In genomic region chr17:73835605-73836004, GRCh38 we compare ENCODE assay signal across 17 cellular contexts.
DNase-seq lines count a peak whose midpoint lies in the region; ATAC-seq and TF ChIP-seq lines count a peak whose summit lies in the region.
"Had no signal": no experiment of that assay in that cellular context is flagged by ENCODE, and none has a peak within 500 bp of the region (broad histone marks: within the 10 kb centered on the region; RNA-seq: fewer than 3 reads in every experiment).

No MANE protein-coding gene starts in this region.

- peaks cover 10% of the 10 kb centered on the region for H3K4me1 Mint-ChIP-seq in T-helper 2 cell treated with Interferon-gamma antibody and Interleukin-4, amounts not matched to agents 5 μg/mL and 100 μg/mL, for 36 hours (ENCODE audit: low read depth)
- H3K4me1 Mint-ChIP-seq in activated naive CD8-positive, alpha-beta T cell treated with anti-CD3 and anti-CD28 coated beads for 36 hours = peaks cover 14% of the 10 kb centered on the region
- peaks cover 15% of the 10 kb centered on the region for H3K4me1 Mint-ChIP-seq in activated naive CD8-positive, alpha-beta T cell treated with anti-CD3 and anti-CD28 coated beads, Interleukin-2, amount 50 U/mL, for 24 hours
- H3K4me1 Mint-ChIP-seq in activated CD4-positive, alpha-beta memory T cell treated with anti-CD3 and anti-CD28 coated beads, Interleukin-2, amount 10 ng/mL, durations not matched to agents 7 days and 5 days = peaks cover 14% of the 10 kb centered on the region
- peaks cover 16% of the 10 kb centered on the region for H3K4me1 Mint-ChIP-seq in type B pancreatic cell (ENCODE audit: unreplicated experiment)
- H3K4me1 Mint-ChIP-seq: IgD-negative memory B cell had no signal

- no peak for TF ChIP-seq CTCF in type B pancreatic cell (conservative IDR thresholded peaks at IDR 0.05)

- H3K27ac Mint-ChIP-seq in T-helper 2 cell treated with Interferon-gamma antibody and Interleukin-4, amounts not matched to agents 5 μg/mL and 100 μg/mL, for 36 hours = peak overlapping the region; percentile 17
- H3K27ac Mint-ChIP-seq in activated naive CD8-positive, alpha-beta T cell treated with anti-CD3 and anti-CD28 coated beads for 36 hours = peak overlapping the region; percentile 12
- no peak overlapping the region for H3K27ac Mint-ChIP-seq in activated naive CD8-positive, alpha-beta T cell treated with anti-CD3 and anti-CD28 coated beads, Interleukin-2, amount 50 U/mL, for 24 hours
- H3K27ac Mint-ChIP-seq in activated CD4-positive, alpha-beta memory T cell treated with anti-CD3 and anti-CD28 coated beads, Interleukin-2, amount 10 ng/mL, durations not matched to agents 7 days and 5 days = peak overlapping the region; percentile 15
- peak overlapping the region; percentile 20 for H3K27ac Mint-ChIP-seq in type B pancreatic cell

- no peak for ATAC-seq in activated naive CD8-positive, alpha-beta T cell treated with anti-CD3 and anti-CD28 coated beads, Interleukin-2, amount 50 U/mL, for 24 hours
- ATAC-seq: GM12878 had no signal

- CTCF ChIA-PET in activated CD4-positive, alpha-beta memory T cell treated with anti-CD3 and anti-CD28 coated beads, Interleukin-2, amount 10 ng/mL, durations not matched to agents 7 days and 5 days (lab: Charles Lee) = no interaction called here

- DNase-seq in T-helper 2 cell treated with Interferon-gamma antibody and Interleukin-4, amounts not matched to agents 5 μg/mL and 100 μg/mL, for 36 hours (ENCODE audit: low spot score) = no peak
- DNase-seq in T-helper 2 cell (no peak), type B pancreatic cell (ENCODE audit: extremely low spot score, unreplicated experiment) (no peak), GF-D8 (lab: John Stamatoyannopoulos, UW) (no peak), activated gamma-delta T cell (lab: John Stamatoyannopoulos, UW) (no peak)
- no peak for DNase-seq in activated naive CD8-positive, alpha-beta T cell treated with anti-CD3 and anti-CD28 coated beads for 36 hours
- DNase-seq in activated naive CD8-positive, alpha-beta T cell treated with anti-CD3 and anti-CD28 coated beads, Interleukin-2, amount 50 U/mL, for 24 hours = no peak
- DNase-seq in activated CD4-positive, alpha-beta memory T cell treated with anti-CD3 and anti-CD28 coated beads, Interleukin-2, amount 10 ng/mL, durations not matched to agents 7 days and 5 days = no peak
- DNase-seq: DND-41, GM23248, HCEC 1CT, NCI-H1417, NCI-H187 treated with DMSO at 0.1 percent for 48 hours, NCI-H446 treated with DMSO at 0.1 percent for 48 hours, NCI-H748 treated with DMSO at 0.1 percent for 48 hours had no signal

- peaks cover 5% of the 10 kb centered on the region for H3K27me3 Mint-ChIP-seq in T-helper 2 cell treated with Interferon-gamma antibody and Interleukin-4, amounts not matched to agents 5 μg/mL and 100 μg/mL, for 36 hours (ENCODE audit: low read depth)
- peaks cover 15% of the 10 kb centered on the region for H3K27me3 Mint-ChIP-seq in activated naive CD8-positive, alpha-beta T cell treated with anti-CD3 and anti-CD28 coated beads for 36 hours
- peaks cover 2% of the 10 kb centered on the region for H3K27me3 Mint-ChIP-seq in activated naive CD8-positive, alpha-beta T cell treated with anti-CD3 and anti-CD28 coated beads, Interleukin-2, amount 50 U/mL, for 24 hours
- H3K27me3 Mint-ChIP-seq in activated CD4-positive, alpha-beta memory T cell treated with anti-CD3 and anti-CD28 coated beads, Interleukin-2, amount 10 ng/mL, durations not matched to agents 7 days and 5 days = peaks cover 5% of the 10 kb centered on the region
- peaks cover 43% of the 10 kb centered on the region for H3K27me3 Mint-ChIP-seq in type B pancreatic cell

- H3K36me3 Mint-ChIP-seq in T-helper 2 cell treated with Interferon-gamma antibody and Interleukin-4, amounts not matched to agents 5 μg/mL and 100 μg/mL, for 36 hours (ENCODE audit: low read depth) = no peaks in the 10 kb centered on the region
- H3K36me3 Mint-ChIP-seq in activated naive CD8-positive, alpha-beta T cell treated with anti-CD3 and anti-CD28 coated beads for 36 hours = peaks cover 4% of the 10 kb centered on the region
- no peaks in the 10 kb centered on the region for H3K36me3 Mint-ChIP-seq in activated naive CD8-positive, alpha-beta T cell treated with anti-CD3 and anti-CD28 coated beads, Interleukin-2, amount 50 U/mL, for 24 hours (ENCODE audit: low read depth)
- no peaks in the 10 kb centered on the region for H3K36me3 Mint-ChIP-seq in activated CD4-positive, alpha-beta memory T cell treated with anti-CD3 and anti-CD28 coated beads, Interleukin-2, amount 10 ng/mL, durations not matched to agents 7 days and 5 days (ENCODE audit: low read depth)
- no peaks in the 10 kb centered on the region for H3K36me3 Mint-ChIP-seq in type B pancreatic cell
- H3K36me3 Mint-ChIP-seq: IgD-negative memory B cell had no signal

- POLR2A ChIA-PET in activated CD4-positive, alpha-beta memory T cell treated with anti-CD3 and anti-CD28 coated beads, Interleukin-2, amount 10 ng/mL, durations not matched to agents 7 days and 5 days (lab: Charles Lee) = no interaction called here

- H3K9me3 Mint-ChIP-seq in T-helper 2 cell treated with Interferon-gamma antibody and Interleukin-4, amounts not matched to agents 5 μg/mL and 100 μg/mL, for 36 hours = peaks cover 4% of the 10 kb centered on the region
- peaks cover 7% of the 10 kb centered on the region for H3K9me3 Mint-ChIP-seq in activated naive CD8-positive, alpha-beta T cell treated with anti-CD3 and anti-CD28 coated beads for 36 hours
- H3K9me3 Mint-ChIP-seq in activated naive CD8-positive, alpha-beta T cell treated with anti-CD3 and anti-CD28 coated beads, Interleukin-2, amount 50 U/mL, for 24 hours = peaks cover 13% of the 10 kb centered on the region
- H3K9me3 Mint-ChIP-seq in activated CD4-positive, alpha-beta memory T cell treated with anti-CD3 and anti-CD28 coated beads, Interleukin-2, amount 10 ng/mL, durations not matched to agents 7 days and 5 days = peaks cover 4% of the 10 kb centered on the region
- H3K9me3 Mint-ChIP-seq in type B pancreatic cell = no peaks in the 10 kb centered on the region

- peak overlapping the region; percentile 28 for H3K4me3 Mint-ChIP-seq in T-helper 2 cell treated with Interferon-gamma antibody and Interleukin-4, amounts not matched to agents 5 μg/mL and 100 μg/mL, for 36 hours
- H3K4me3 Mint-ChIP-seq in activated naive CD8-positive, alpha-beta T cell treated with anti-CD3 and anti-CD28 coated beads for 36 hours = peak overlapping the region; percentile 6
- H3K4me3 Mint-ChIP-seq in activated naive CD8-positive, alpha-beta T cell treated with anti-CD3 and anti-CD28 coated beads, Interleukin-2, amount 50 U/mL, for 24 hours = no peak overlapping the region
- H3K4me3 Mint-ChIP-seq in activated CD4-positive, alpha-beta memory T cell treated with anti-CD3 and anti-CD28 coated beads, Interleukin-2, amount 10 ng/mL, durations not matched to agents 7 days and 5 days = no peak overlapping the region
- no peak overlapping the region for H3K4me3 Mint-ChIP-seq in type B pancreatic cell

Comparison
In these comparisons a context has a peak if more than half of its experiments do, and no peak if none do; other contexts are left out.
1. H3K4me3 Mint-ChIP-seq: peak in T-helper 2 cell treated with Interferon-gamma antibody and Interleukin-4, amounts not matched to agents 5 μg/mL and 100 μg/mL, for 36 hours (single experiment) and activated naive CD8-positive, alpha-beta T cell treated with anti-CD3 and anti-CD28 coated beads for 36 hours (single experiment); none in activated naive CD8-positive, alpha-beta T cell treated with anti-CD3 and anti-CD28 coated beads, Interleukin-2, amount 50 U/mL, for 24 hours (single experiment), activated CD4-positive, alpha-beta memory T cell treated with anti-CD3 and anti-CD28 coated beads, Interleukin-2, amount 10 ng/mL, durations not matched to agents 7 days and 5 days (single experiment) and type B pancreatic cell (single experiment).